In genomic region chr21:44931501-44932365, GRCh38 we compare ENCODE assay signal across 9 cellular contexts. TPM values are rescaled to one million over a fixed set of nuclear protein-coding genes. Genes with fewer than 3 reads are reported as not detected.
DNase-seq lines count a peak whose midpoint lies in the region; ATAC-seq and TF ChIP-seq lines count a peak whose summit lies in the region.
"Had no signal": no experiment of that assay in that cellular context is flagged by ENCODE, and none has a peak within 500 bp of the region (broad histone marks: within the 10 kb centered on the region; RNA-seq: fewer than 3 reads in every experiment).

No MANE protein-coding gene starts in this region.

- TF ChIP-seq CTCF in tibial artery (IDR thresholded peaks at IDR 0.05) (no peak), progenitor cell of endocrine pancreas (IDR thresholded peaks at IDR 0.05; ENCODE audit: unreplicated experiment) (no peak)

- H3K4me1 ChIP-seq in tibial artery, result peaks cover 0 to 56% (median 34%) of the 10 kb centered on the region in 4 donors

- DNase-seq in activated CD4-positive, alpha-beta T cell treated with anti-CD3 and anti-CD28 coated beads, Interleukin-2, amount 50 U/mL, for 48 hours, result peak; percentile 45 to 48
- DNase-seq in activated CD4-positive, alpha-beta T cell treated with anti-CD3 and anti-CD28 coated beads for 4 hours, result no peak
- DNase-seq in activated naive CD4-positive, alpha-beta T cell treated with anti-CD3 and anti-CD28 coated beads, Interleukin-2, amount 50 U/mL, for 72 hours (ENCODE audit: low spot score in 2 of 2), result no peak
- no peak for DNase-seq in left colon
- peak in 1 of 2 donors; percentile 59 for DNase-seq in tibial artery
- no peak for DNase-seq in progenitor cell of endocrine pancreas (ENCODE audit: low spot score, unreplicated experiment)
- no peak for DNase-seq in SKM-1 treated with dmso at 0.1 percent for 144 hours (lab: John Stamatoyannopoulos, UW; ENCODE audit: unreplicated experiment)
- DNase-seq in effector CD8-positive, alpha-beta T cell (lab: John Stamatoyannopoulos, UW), result no peak

- H3K4me3 Mint-ChIP-seq in progenitor cell of endocrine pancreas (ENCODE audit: low read depth), result no peak overlapping the region

- peaks cover 9% of the 10 kb centered on the region for H3K4me1 Mint-ChIP-seq in progenitor cell of endocrine pancreas (ENCODE audit: low read depth)

- peaks cover 0 to 4% (median 4%) of the 10 kb centered on the region in 3 donors for H3K36me3 ChIP-seq in tibial artery

- peaks cover 58% of the 10 kb centered on the region for H3K27me3 Mint-ChIP-seq in progenitor cell of endocrine pancreas

- peaks cover 0 to 58% of the 10 kb centered on the region in 2 donors for H3K27me3 ChIP-seq in tibial artery

- H3K36me3 Mint-ChIP-seq in activated naive CD4-positive, alpha-beta T cell treated with anti-CD3 and anti-CD28 coated beads, Interleukin-2, amount 50 U/mL, for 72 hours, result no peaks in the 10 kb centered on the region
- no peaks in the 10 kb centered on the region for H3K36me3 Mint-ChIP-seq in progenitor cell of endocrine pancreas (ENCODE audit: insufficient read depth)

- intact Hi-C loops in left colon (cut with DNase I, micrococcal nuclease) (loop anchor here in 1 of 2 donors (5.0 to 10.0 kb wide), 2 partner anchors 39 to 127 kb away; partner anchors contain the start of gene UBE2G2), tibial artery (cut with DNase I; ENCODE audit: low total_unique reads) (loop anchor here (2.0 kb wide), 1 partner anchor 39 kb away; no protein-coding TSS in a partner anchor)

- no peaks in the 10 kb centered on the region for H3K9me3 ChIP-seq in tibial artery
- H3K9me3 ChIP-seq: body of pancreas had no signal

- peak overlapping the region; percentile 34 to 55 for H3K27ac Mint-ChIP-seq in activated naive CD4-positive, alpha-beta T cell treated with anti-CD3 and anti-CD28 coated beads, Interleukin-2, amount 50 U/mL, for 72 hours
- H3K27ac Mint-ChIP-seq in progenitor cell of endocrine pancreas, result no peak overlapping the region

- ATAC-seq in activated naive CD4-positive, alpha-beta T cell treated with anti-CD3 and anti-CD28 coated beads, Interleukin-2, amount 50 U/mL, for 72 hours, result no peak
- ATAC-seq in left colon, result peak; percentile 24

- H3K9me3 Mint-ChIP-seq in activated naive CD4-positive, alpha-beta T cell treated with anti-CD3 and anti-CD28 coated beads, Interleukin-2, amount 50 U/mL, for 72 hours, result no peaks in the 10 kb centered on the region
- no peaks in the 10 kb centered on the region for H3K9me3 Mint-ChIP-seq in progenitor cell of endocrine pancreas (ENCODE audit: low read depth)

- peak overlapping the region; percentile 41 to 47 for H3K4me3 ChIP-seq in tibial artery
- H3K4me3 ChIP-seq: body of pancreas had no signal

- H3K27ac ChIP-seq in tibial artery, result peak overlapping the region in 1 of 2 donors; percentile 12

RNA-seq across cellular contexts. Expression of gene SLX9, which starts 8.1 kb away (rescaled TPM):
- 10 to 100 TPM; 25.3 to 63.9 TPM for total RNA-seq in activated naive CD4-positive, alpha-beta T cell treated with anti-CD3 and anti-CD28 coated beads, Interleukin-2, amount 50 U/mL, for 72 hours
- total RNA-seq in left colon, result 10 to 100 TPM; 22.3 to 30.5 TPM
- total RNA-seq in progenitor cell of endocrine pancreas, result 33.1 and 36.0 TPM in 2 replicates

RNA-seq across cellular contexts. Expression of gene ITGB2, which starts 11.0 kb away (rescaled TPM):
- 100 to 1,000 TPM; 151 to 272 TPM for total RNA-seq in activated naive CD4-positive, alpha-beta T cell treated with anti-CD3 and anti-CD28 coated beads, Interleukin-2, amount 50 U/mL, for 72 hours
- total RNA-seq in left colon, result 10 to 100 TPM in 1 of 2 donors, 1 to 10 TPM in 1; 6.8 to 33.1 TPM
- total RNA-seq in progenitor cell of endocrine pancreas, result 0.41 and 0.47 TPM in 2 replicates

RNA-seq across cellular contexts. Expression of gene PTTG1IP, which starts 58.2 kb away (rescaled TPM):
- total RNA-seq in activated naive CD4-positive, alpha-beta T cell treated with anti-CD3 and anti-CD28 coated beads, Interleukin-2, amount 50 U/mL, for 72 hours, result 10 to 100 TPM; 61.7 to 99.8 TPM
- total RNA-seq in left colon (100 to 1,000 TPM; 206 to 380 TPM), progenitor cell of endocrine pancreas (221 and 226 TPM in 2 replicates)

Comparison
In these comparisons a context has a peak if more than half of its experiments do, and no peak if none do; other contexts are left out.
1. DNase-seq: peak in activated CD4-positive, alpha-beta T cell treated with anti-CD3 and anti-CD28 coated beads, Interleukin-2, amount 50 U/mL, for 48 hours (2 of 2); none in activated CD4-positive, alpha-beta T cell treated with anti-CD3 and anti-CD28 coated beads for 4 hours (0 of 2), activated naive CD4-positive, alpha-beta T cell treated with anti-CD3 and anti-CD28 coated beads, Interleukin-2, amount 50 U/mL, for 72 hours (0 of 2), left colon (0 of 2), progenitor cell of endocrine pancreas (single experiment), SKM-1 treated with dmso at 0.1 percent for 144 hours (single experiment) and effector CD8-positive, alpha-beta T cell (single experiment).